ENCODE assay signal across 17 cellular contexts in the genomic region with DNA sequence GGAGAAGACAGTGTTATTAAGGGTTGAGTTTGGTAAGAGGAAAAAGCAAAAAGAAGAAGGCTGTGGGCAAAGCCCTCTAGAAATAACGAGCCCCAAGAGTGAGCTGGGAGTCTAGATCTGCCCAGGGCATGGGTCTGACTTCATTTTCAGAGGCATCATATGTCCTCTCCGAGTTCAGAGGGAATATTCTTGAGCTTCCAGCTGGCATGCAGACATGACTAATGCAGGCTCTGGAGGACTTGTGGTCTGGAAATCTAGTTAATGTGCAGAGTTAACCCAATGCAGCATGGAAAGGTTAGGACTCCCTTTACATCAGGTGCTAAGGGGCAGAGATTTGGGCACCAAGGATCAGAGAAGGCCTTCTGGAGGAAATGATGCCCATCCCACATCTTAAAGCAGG. TPM values are rescaled to one million over a fixed set of nuclear protein-coding genes. Genes with fewer than 3 reads are reported as not detected.
A peak's percentile ranks its signal among the peaks of the same experiment; 100 is the strongest.
DNase-seq lines count a peak whose midpoint lies in the region; ATAC-seq and TF ChIP-seq lines count a peak whose summit lies in the region.
"Had no signal": no experiment of that assay in that cellular context is flagged by ENCODE, and none has a peak within 500 bp of the region (broad histone marks: within the 10 kb centered on the region; RNA-seq: fewer than 3 reads in every experiment).

No MANE protein-coding gene starts in this region.

- POLR2A ChIA-PET in CD4-positive, alpha-beta T cell (lab: Charles Lee), result no interaction called here

- in situ Hi-C loops in astrocyte of the spinal cord (cut with HindIII; ENCODE audit: low sequenced_read_pairs), result no loop called here

- no peaks in the 10 kb centered on the region for H3K9me3 ChIP-seq in CD4-positive, alpha-beta T cell (ENCODE audit: control insufficient read depth, low read length)

- no peaks in the 10 kb centered on the region for H3K27me3 ChIP-seq in CD4-positive, alpha-beta T cell (ENCODE audit: control insufficient read depth, insufficient read depth, low read length)
- H3K27me3 ChIP-seq: BLaER1, cardiac muscle cell had no signal

- peak; percentile 32 for DNase-seq in AG09309 (ENCODE audit: low read depth)
- peak; percentile 85 for DNase-seq in HT1080 (ENCODE audit: low read depth)
- DNase-seq in astrocyte of the spinal cord (ENCODE audit: low read depth, low spot score), result peak; percentile 77
- DNase-seq in kidney tubule cell (ENCODE audit: low spot score), result peak; percentile 91
- no peak for DNase-seq in CD4-positive, alpha-beta T cell
- DNase-seq in type B pancreatic cell (ENCODE audit: extremely low spot score, unreplicated experiment), result no peak
- DNase-seq: activated CD4-positive, alpha-beta memory T cell treated with anti-CD3 and anti-CD28 coated beads for 36 hours; mesendoderm; NCI-H446; PC-9; T-helper 2 cell had no signal

- no peaks in the 10 kb centered on the region for H3K4me1 Mint-ChIP-seq in CD4-positive, alpha-beta T cell (ENCODE audit: low read depth)
- H3K4me1 Mint-ChIP-seq in type B pancreatic cell (ENCODE audit: unreplicated experiment), result no peaks in the 10 kb centered on the region

- H3K27me3 Mint-ChIP-seq in CD4-positive, alpha-beta T cell, result no peaks in the 10 kb centered on the region
- no peaks in the 10 kb centered on the region for H3K27me3 Mint-ChIP-seq in type B pancreatic cell
- H3K27me3 Mint-ChIP-seq: activated CD4-positive, alpha-beta memory T cell treated with anti-CD3 and anti-CD28 coated beads for 36 hours had no signal

- CTCF ChIA-PET in CD4-positive, alpha-beta T cell (lab: Charles Lee), result no interaction called here

- H3K4me3 ChIP-seq in AG09309 (ENCODE audit: control insufficient read depth, low read depth, low read length) (no peak overlapping the region), astrocyte of the spinal cord (ENCODE audit: low read depth, low read length) (no peak overlapping the region)
- H3K4me3 ChIP-seq: BLaER1, cardiac muscle cell, PC-9 had no signal

- ATAC-seq in HG02981 (IDR thresholded peaks at IDR 0.05; ENCODE audit: unreplicated experiment), result no peak
- no peak for ATAC-seq in CD4-positive, alpha-beta T cell (ENCODE audit: poor library complexity)
- no peak for ATAC-seq in HG03095 (IDR thresholded peaks at IDR 0.05; ENCODE audit: unreplicated experiment)

- H3K27ac ChIP-seq in CD4-positive, alpha-beta T cell (ENCODE audit: low read depth, low read length), result no peak overlapping the region
- H3K27ac ChIP-seq: BLaER1, cardiac muscle cell, PC-9 had no signal

- intact Hi-C loops in CD4-positive, alpha-beta T cell (cut with DNase I, micrococcal nuclease), result no loop called here

- TF ChIP-seq CTCF in AG09309 (IDR thresholded peaks at IDR 0.05; ENCODE audit: control insufficient read depth, insufficient read depth, low read depth, low read length, missing control alignments) (no peak), astrocyte of the spinal cord (IDR thresholded peaks at IDR 0.05; ENCODE audit: low read depth, low read length) (no peak), type B pancreatic cell (conservative IDR thresholded peaks at IDR 0.05) (no peak)
- TF ChIP-seq CTCF in CD4-positive, alpha-beta T cell (IDR thresholded peaks at IDR 0.05), result no peak

- H3K36me3 Mint-ChIP-seq in CD4-positive, alpha-beta T cell (ENCODE audit: low read depth), result no peaks in the 10 kb centered on the region
- H3K36me3 Mint-ChIP-seq in type B pancreatic cell, result no peaks in the 10 kb centered on the region
- H3K36me3 Mint-ChIP-seq: activated CD4-positive, alpha-beta memory T cell treated with anti-CD3 and anti-CD28 coated beads for 36 hours had no signal

- no peak overlapping the region for H3K27ac Mint-ChIP-seq in CD4-positive, alpha-beta T cell
- no peak overlapping the region for H3K27ac Mint-ChIP-seq in type B pancreatic cell
- H3K27ac Mint-ChIP-seq: activated CD4-positive, alpha-beta memory T cell treated with anti-CD3 and anti-CD28 coated beads for 36 hours; activated T-helper 2 cell treated with anti-CD3 and anti-CD28 coated beads, Interferon-gamma antibody, Interleukin-2, Interleukin-4, amounts not matched to agents 10 μg/mL and 5 μg/mL and 100 μg/mL, durations not matched to agents 14 hours and 24 hours and 36 hours had no signal

- H3K9me3 Mint-ChIP-seq in CD4-positive, alpha-beta T cell, result peaks cover 5% of the 10 kb centered on the region
- no peaks in the 10 kb centered on the region for H3K9me3 Mint-ChIP-seq in type B pancreatic cell
- H3K9me3 Mint-ChIP-seq: activated CD4-positive, alpha-beta memory T cell treated with anti-CD3 and anti-CD28 coated beads for 36 hours; activated T-helper 2 cell treated with anti-CD3 and anti-CD28 coated beads, Interferon-gamma antibody, Interleukin-2, Interleukin-4, amounts not matched to agents 10 μg/mL and 5 μg/mL and 100 μg/mL, durations not matched to agents 14 hours and 24 hours and 36 hours had no signal

- no peak overlapping the region for H3K4me3 Mint-ChIP-seq in CD4-positive, alpha-beta T cell
- no peak overlapping the region for H3K4me3 Mint-ChIP-seq in type B pancreatic cell
- H3K4me3 Mint-ChIP-seq: activated CD4-positive, alpha-beta memory T cell treated with anti-CD3 and anti-CD28 coated beads for 36 hours had no signal

RNA-seq across cellular contexts. Expression of a gene that starts 7.3 kb away (rescaled TPM):
- not detected in 2 replicates for total RNA-seq in HT1080 (2014; rRNA removed; shearing (Covaris generic))
- polyA plus RNA-seq in HT1080 (2015; cell fraction: cytosol; rRNA removed), result not detected in 2 replicates
- polyA plus RNA-seq in HT1080 (2015; cell fraction: nucleus; rRNA removed), result not detected in 2 replicates
- not detected for total RNA-seq in CD4-positive, alpha-beta T cell
- 0.14 TPM in 1 of 2 replicates, not detected in the other for total RNA-seq in type B pancreatic cell (ENCODE audit: low replicate concordance)
- total RNA-seq: activated CD4-positive, alpha-beta memory T cell treated with anti-CD3 and anti-CD28 coated beads for 36 hours; activated T-helper 2 cell treated with anti-CD3 and anti-CD28 coated beads, Interferon-gamma antibody, Interleukin-2, Interleukin-4, amounts not matched to agents 10 μg/mL and 5 μg/mL and 100 μg/mL, durations not matched to agents 14 hours and 24 hours and 36 hours; cardiac muscle cell; osteocyte; PC-9 had no signal

Comparison
In these comparisons a context has a peak if more than half of its experiments do, and no peak if none do; other contexts are left out.
1. DNase-seq: peak in AG09309 (single experiment), HT1080 (single experiment), astrocyte of the spinal cord (single experiment) and kidney tubule cell (single experiment); none in CD4-positive, alpha-beta T cell (0 of 10) and type B pancreatic cell (single experiment).